ENCODE assay signal across 8 cellular contexts in genomic region chr22:41091139-41092022, GRCh38. TPM values are rescaled to one million over a fixed set of nuclear protein-coding genes. Genes with fewer than 3 reads are reported as not detected.
DNase-seq lines count a peak whose midpoint lies in the region; ATAC-seq and TF ChIP-seq lines count a peak whose summit lies in the region.

No MANE protein-coding gene starts in this region.

- ATAC-seq in GM19328 (IDR thresholded peaks at IDR 0.05; ENCODE audit: unreplicated experiment) (peak; percentile 60), HG03469 (IDR thresholded peaks at IDR 0.05; ENCODE audit: unreplicated experiment) (peak; percentile 51), left colon (peak; percentile 89)

- H3K4me3 Mint-ChIP-seq in activated CD4-positive, alpha-beta T cell treated with anti-CD3 and anti-CD28 coated beads, Interleukin-2, amount 10 ng/mL, durations not matched to agents 7 days and 5 days = peak overlapping the region; percentile 90

- H3K9me3 ChIP-seq in BLaER1 = no peaks in the 10 kb centered on the region

- peaks cover 36% of the 10 kb centered on the region for H4K20me1 ChIP-seq in BLaER1

- peak overlapping the region; percentile 99 for H3K27ac Mint-ChIP-seq in activated CD4-positive, alpha-beta T cell treated with anti-CD3 and anti-CD28 coated beads, Interleukin-2, amount 10 ng/mL, durations not matched to agents 7 days and 5 days

- DNase-seq in NCI-H526 treated with DMSO at 0.1 percent for 48 hours (lab: John Stamatoyannopoulos, UW) (peak; percentile 88), coronary artery (ENCODE audit: low spot score) (peak; percentile 100), left colon (peak; percentile 99)
- DNase-seq in activated CD4-positive, alpha-beta T cell treated with anti-CD3 and anti-CD28 coated beads, Interleukin-2, amount 10 ng/mL, durations not matched to agents 7 days and 5 days = peak; percentile 99
- peak; percentile 99 for DNase-seq in stimulated activated CD4-positive, alpha-beta T cell treated with anti-CD3 and anti-CD28 coated beads, Interleukin-1b, Interleukin-23, amount 100 ng/mL, for 4 hours (ENCODE audit: low read depth in 2 of 2)

- H3K9me3 Mint-ChIP-seq in activated CD4-positive, alpha-beta T cell treated with anti-CD3 and anti-CD28 coated beads, Interleukin-2, amount 10 ng/mL, durations not matched to agents 7 days and 5 days = no peaks in the 10 kb centered on the region

- CTCF ChIA-PET in activated CD4-positive, alpha-beta T cell treated with anti-CD3 and anti-CD28 coated beads, Interleukin-2, amount 10 ng/mL, durations not matched to agents 7 days and 5 days (lab: Charles Lee) = interaction anchor here (1.3 to 1.5 kb wide), 2 partner anchors 10 to 134 kb away, joined by 4 to 5 read pairs; no protein-coding TSS in a partner anchor

- no peaks in the 10 kb centered on the region for H3K27me3 Mint-ChIP-seq in activated CD4-positive, alpha-beta T cell treated with anti-CD3 and anti-CD28 coated beads, Interleukin-2, amount 10 ng/mL, durations not matched to agents 7 days and 5 days

- H3K4me1 ChIP-seq in BLaER1 = peaks cover 26% of the 10 kb centered on the region

- TF ChIP-seq CTCF in coronary artery (IDR thresholded peaks at IDR 0.05) = no peak

- peak overlapping the region; percentile 85 for H3K4me2 ChIP-seq in BLaER1

- peaks cover 23% of the 10 kb centered on the region for H3K36me3 Mint-ChIP-seq in activated CD4-positive, alpha-beta T cell treated with anti-CD3 and anti-CD28 coated beads, Interleukin-2, amount 10 ng/mL, durations not matched to agents 7 days and 5 days (ENCODE audit: low read depth)

- no peaks in the 10 kb centered on the region for H3K27me3 ChIP-seq in BLaER1

- no peaks in the 10 kb centered on the region for H3K36me3 ChIP-seq in BLaER1

- POLR2A ChIA-PET in activated CD4-positive, alpha-beta T cell treated with anti-CD3 and anti-CD28 coated beads, Interleukin-2, amount 10 ng/mL, durations not matched to agents 7 days and 5 days (lab: Charles Lee) = interaction anchor here (1.1 kb wide), 1 partner anchor 140 kb away, joined by 3 read pairs; the partner anchor contains the start of gene RBX1

- H3K4me1 Mint-ChIP-seq in activated CD4-positive, alpha-beta T cell treated with anti-CD3 and anti-CD28 coated beads, Interleukin-2, amount 10 ng/mL, durations not matched to agents 7 days and 5 days = peaks cover 26% of the 10 kb centered on the region

- intact Hi-C loops in left colon (cut with DNase I, micrococcal nuclease) = loop anchor here (5.0 to 10.0 kb wide), 2 partner anchors 137 to 139 kb away; partner anchors contain the start of gene RBX1 (in 2 of the 2)

- H3K27ac ChIP-seq in BLaER1 (peak overlapping the region; percentile 99), coronary artery (peak overlapping the region; percentile 100)

- peak overlapping the region; percentile 92 for H3K4me3 ChIP-seq in BLaER1
- H3K4me3 ChIP-seq in coronary artery = peak overlapping the region; percentile 96

- peak overlapping the region; percentile 100 for H3K9ac ChIP-seq in BLaER1

RNA-seq across cellular contexts. Expression of gene EP300, which starts 1.0 kb away (rescaled TPM):
- 10 to 100 TPM; 78.7 to 79.2 TPM for total RNA-seq in activated CD4-positive, alpha-beta T cell treated with anti-CD3 and anti-CD28 coated beads, Interleukin-2, amount 10 ng/mL, durations not matched to agents 7 days and 5 days
- total RNA-seq in left colon = 10 to 100 TPM; 63.0 to 67.6 TPM

Comparison
In these comparisons a context has a peak if more than half of its experiments do, and no peak if none do; other contexts are left out.
1. Peak in every context shown above with its lines: DNase-seq, ATAC-seq, H3K4me3 ChIP-seq and H3K27ac ChIP-seq.